ENCODE assay signal across 8 cellular contexts in genomic region chrX:46836701-46837542, GRCh38. TPM values are rescaled to one million over a fixed set of nuclear protein-coding genes. Genes with fewer than 3 reads are reported as not detected.
A peak's percentile ranks its signal among the peaks of the same experiment; 100 is the strongest.
DNase-seq lines count a peak whose midpoint lies in the region; ATAC-seq lines count a peak whose summit lies in the region.

RP2 (plus strand) TSS chrX:46837043; CDS start chrX:46837101, 58 bp downstream.

- H3K9ac ChIP-seq in BLaER1 treated with 17β-estradiol and CSF1 and Interleukin-3, amounts not matched to agents 10 nM and 100 nM, result peak within 1 kb of the TSS; percentile 87 to 94 (median 93)

- H3K4me1 ChIP-seq in BLaER1 treated with 17β-estradiol and CSF1 and Interleukin-3, amounts not matched to agents 10 nM and 100 nM, result peaks cover 42 to 63% (median 55%) of the 10 kb centered on the region in 10 experiments

- no peaks in the 10 kb centered on the region for H3K27me3 ChIP-seq in BLaER1 treated with 17β-estradiol and CSF1 and Interleukin-3, amounts not matched to agents 10 nM and 100 nM

- peak within 1 kb of the TSS; percentile 71 to 88 (median 77) for H3K4me3 ChIP-seq in BLaER1 treated with 17β-estradiol and CSF1 and Interleukin-3, amounts not matched to agents 10 nM and 100 nM

- H3K36me3 ChIP-seq in BLaER1 treated with 17β-estradiol and CSF1 and Interleukin-3, amounts not matched to agents 10 nM and 100 nM, result peaks cover 0 to 7% (median 3%) of the 10 kb centered on the region in 11 experiments; a peak in 13 of 22 replicates

- DNase-seq in NCI-H526 treated with DMSO at 0.1 percent for 48 hours (lab: John Stamatoyannopoulos, UW), result peak; percentile 92
- peak; percentile 49 to 75 for DNase-seq in activated CD4-positive, alpha-beta T cell treated with anti-CD3 and anti-CD28 coated beads, Interleukin-2, amount 50 U/mL, for 24 hours (ENCODE audit: low read depth in 1 of 2, low spot score in 1 of 2)
- peak; percentile 95 for DNase-seq in dermis blood vessel endothelial cell
- DNase-seq in left lobe of liver (ENCODE audit: low spot score), result peak; percentile 92
- DNase-seq in stimulated activated CD4-positive, alpha-beta T cell treated with anti-CD3 and anti-CD28 coated beads, Interleukin-2, amount 100 ng/mL, for 24 hours, result peak; percentile 86 to 87

- H4K20me1 ChIP-seq in BLaER1 treated with 17β-estradiol and CSF1 and Interleukin-3, amounts not matched to agents 10 nM and 100 nM, result peaks cover 20 to 38% (median 32%) of the 10 kb centered on the region in 11 experiments; a peak in 19 of 22 replicates

- peak; percentile 88 for ATAC-seq in GM19351 (IDR thresholded peaks at IDR 0.05; ENCODE audit: unreplicated experiment)
- ATAC-seq in HG03520 (IDR thresholded peaks at IDR 0.05; ENCODE audit: unreplicated experiment), result peak; percentile 87
- peak; percentile 96 for ATAC-seq in left lobe of liver

- peak within 1 kb of the TSS; percentile 88 to 96 (median 92) for H3K27ac ChIP-seq in BLaER1 treated with 17β-estradiol and CSF1 and Interleukin-3, amounts not matched to agents 10 nM and 100 nM

- H3K4me2 ChIP-seq in BLaER1 treated with 17β-estradiol and CSF1 and Interleukin-3, amounts not matched to agents 10 nM and 100 nM, result peak within 1 kb of the TSS; percentile 24 to 90 (median 65)

- H3K9me3 ChIP-seq in BLaER1 treated with 17β-estradiol and CSF1 and Interleukin-3, amounts not matched to agents 10 nM and 100 nM (replicated peaks in 1 of 11), result peaks cover 0 to 16% (median 11%) of the 10 kb centered on the region in 11 experiments; a peak in 15 of 22 replicates

RNA-seq across cellular contexts. Expression of gene RP2, which starts in this region (rescaled TPM):
- total RNA-seq in dermis blood vessel endothelial cell (33.4 and 34.2 TPM in 2 replicates), left lobe of liver (4.1 TPM)

Comparison
In these comparisons a context has a peak if more than half of its experiments do, and no peak if none do; other contexts are left out.
1. Peak in every context shown above with its lines: DNase-seq, ATAC-seq, H3K4me3 ChIP-seq and H3K27ac ChIP-seq.